ENCODE assay signal across 22 cellular contexts in the genomic region with DNA sequence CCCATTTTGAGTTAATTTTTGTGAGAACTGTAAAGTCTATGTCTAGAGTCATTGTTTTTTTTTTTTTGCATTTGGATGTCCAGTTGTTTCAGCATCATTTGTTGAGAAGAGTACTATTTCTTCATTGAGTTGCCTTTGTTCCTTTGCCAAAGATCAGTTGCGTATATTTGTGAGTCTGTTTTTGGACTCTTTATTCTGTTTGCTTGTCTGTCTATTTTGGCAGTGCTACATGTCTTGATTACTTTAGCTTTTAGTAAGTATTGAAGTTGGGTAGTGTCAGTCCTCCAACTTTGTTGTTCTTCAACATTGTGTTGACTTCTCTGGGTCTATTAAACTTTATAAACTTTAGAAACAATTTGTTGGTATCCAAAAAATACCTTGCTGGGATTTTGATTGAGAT.
"Had no signal": no experiment of that assay in that cellular context is flagged by ENCODE, and none has a peak within 500 bp of the region (broad histone marks: within the 10 kb centered on the region; RNA-seq: fewer than 3 reads in every experiment).

No MANE protein-coding gene starts in this region.

- DNase-seq: colonic mucosa; cortex of kidney; dermis blood vessel endothelial cell; dorsolateral prefrontal cortex; effector CD4-positive, alpha-beta T cell; effector CD8-positive, alpha-beta T cell; effector memory CD4-positive, alpha-beta T cell; effector memory CD8-positive, alpha-beta T cell; endodermal cell; erythroblast; esophagus squamous epithelium; foreskin fibroblast; foreskin keratinocyte; foreskin melanocyte; gastrocnemius medialis; glutamatergic neuron; head of caudate nucleus; heart left ventricle; heart right ventricle had no signal

- H3K4me3 ChIP-seq: colonic mucosa, coronary artery, dorsolateral prefrontal cortex, esophagus muscularis mucosa, esophagus squamous epithelium, gastrocnemius medialis, gastroesophageal sphincter, heart left ventricle, heart right ventricle had no signal

- H3K36me3 ChIP-seq: colonic mucosa had no signal

- H3K27me3 ChIP-seq: colonic mucosa, dorsolateral prefrontal cortex, esophagus muscularis mucosa, esophagus squamous epithelium, foreskin keratinocyte, gastrocnemius medialis, gastroesophageal sphincter, heart left ventricle, heart right ventricle had no signal
